Comparison of ENCODE assay signal across 8 cellular contexts in genomic region chr16:89489040-89489721, GRCh38. TPM values are rescaled to one million over a fixed set of nuclear protein-coding genes. Genes with fewer than 3 reads are reported as not detected.
DNase-seq lines count a peak whose midpoint lies in the region; ATAC-seq and TF ChIP-seq lines count a peak whose summit lies in the region.

No MANE protein-coding gene starts in this region.

- H3K4me3 Mint-ChIP-seq in activated CD4-positive, alpha-beta T cell treated with anti-CD3 and anti-CD28 coated beads for 36 hours: peak overlapping the region; percentile 84

- H3K27ac Mint-ChIP-seq in activated CD4-positive, alpha-beta T cell treated with anti-CD3 and anti-CD28 coated beads for 36 hours: peak overlapping the region; percentile 89

- peaks cover 58% of the 10 kb centered on the region for H3K4me1 Mint-ChIP-seq in activated CD4-positive, alpha-beta T cell treated with anti-CD3 and anti-CD28 coated beads for 36 hours

- no peaks in the 10 kb centered on the region for H3K27me3 Mint-ChIP-seq in activated CD4-positive, alpha-beta T cell treated with anti-CD3 and anti-CD28 coated beads for 36 hours

- POLR2A ChIA-PET in activated CD4-positive, alpha-beta T cell treated with anti-CD3 and anti-CD28 coated beads for 36 hours (lab: Charles Lee): interaction anchor here (0.6 to 1.7 kb wide), 10 partner anchors 15 to 397 kb away, joined by 3 to 7 read pairs (median 3); no protein-coding TSS in a partner anchor

- CTCF ChIA-PET in activated CD4-positive, alpha-beta T cell treated with anti-CD3 and anti-CD28 coated beads for 36 hours (lab: Charles Lee): interaction anchor here (0.7 kb wide), 2 partner anchors 77 to 78 kb away, joined by 3 read pairs; no protein-coding TSS in a partner anchor

- peak; percentile 96 for DNase-seq in CD1c-positive myeloid dendritic cell (ENCODE audit: extremely low spot score)
- peak; percentile 87 for DNase-seq in NCI-H2227 (lab: John Stamatoyannopoulos, UW; ENCODE audit: unreplicated experiment)
- peak; percentile 93 for DNase-seq in activated CD4-positive, alpha-beta T cell treated with anti-CD3 and anti-CD28 coated beads for 36 hours
- DNase-seq in choroid plexus epithelial cell (ENCODE audit: low read depth): peak; percentile 97
- peak; percentile 92 for DNase-seq in kidney tubule cell (ENCODE audit: low spot score)
- DNase-seq in stimulated activated CD4-positive, alpha-beta T cell treated with anti-CD3 and anti-CD28 coated beads, Interleukin-15, amount 100 ng/mL, for 48 hours (ENCODE audit: low read depth in 2 of 2): peak; percentile 73 to 75

- intact Hi-C loops in activated CD4-positive, alpha-beta T cell treated with anti-CD3 and anti-CD28 coated beads for 36 hours (cut with DNase I, micrococcal nuclease): loop anchor here (1.0 to 5.0 kb wide), 10 partner anchors 67 to 272 kb away; partner anchors contain the start of genes CHMP1A (in 1 of the 2), RPL13 (in 1 of the 2), SPATA33 (in 1 of the 2) and ZNF778 (in 1 of the 2)

- H3K9me3 Mint-ChIP-seq in activated CD4-positive, alpha-beta T cell treated with anti-CD3 and anti-CD28 coated beads for 36 hours (ENCODE audit: low read depth): no peaks in the 10 kb centered on the region

- ATAC-seq in GM21423 (IDR thresholded peaks at IDR 0.05; ENCODE audit: unreplicated experiment) (peak; percentile 12), GM19351 (IDR thresholded peaks at IDR 0.05; ENCODE audit: unreplicated experiment) (no peak)
- peak; percentile 24 for ATAC-seq in activated CD4-positive, alpha-beta T cell treated with anti-CD3 and anti-CD28 coated beads for 36 hours

- TF ChIP-seq CTCF in choroid plexus epithelial cell (conservative IDR thresholded peaks at IDR 0.05; ENCODE audit: low read depth, low read length): peak; percentile 37

- H3K4me3 ChIP-seq in choroid plexus epithelial cell (ENCODE audit: low read depth, low read length): peak overlapping the region; percentile 71

- peaks cover 22% of the 10 kb centered on the region for H3K36me3 Mint-ChIP-seq in activated CD4-positive, alpha-beta T cell treated with anti-CD3 and anti-CD28 coated beads for 36 hours (ENCODE audit: low read depth)

RNA-seq across cellular contexts. Expression of gene ANKRD11, which starts 1.2 kb away (rescaled TPM):
- total RNA-seq in activated CD4-positive, alpha-beta T cell treated with anti-CD3 and anti-CD28 coated beads for 36 hours: 100 to 1,000 TPM; 144 to 145 TPM

RNA-seq across cellular contexts. Expression of gene SPG7, which starts 19.0 kb away (rescaled TPM):
- 10 to 100 TPM; 68.6 to 76.7 TPM for total RNA-seq in activated CD4-positive, alpha-beta T cell treated with anti-CD3 and anti-CD28 coated beads for 36 hours
